In the genomic region with DNA sequence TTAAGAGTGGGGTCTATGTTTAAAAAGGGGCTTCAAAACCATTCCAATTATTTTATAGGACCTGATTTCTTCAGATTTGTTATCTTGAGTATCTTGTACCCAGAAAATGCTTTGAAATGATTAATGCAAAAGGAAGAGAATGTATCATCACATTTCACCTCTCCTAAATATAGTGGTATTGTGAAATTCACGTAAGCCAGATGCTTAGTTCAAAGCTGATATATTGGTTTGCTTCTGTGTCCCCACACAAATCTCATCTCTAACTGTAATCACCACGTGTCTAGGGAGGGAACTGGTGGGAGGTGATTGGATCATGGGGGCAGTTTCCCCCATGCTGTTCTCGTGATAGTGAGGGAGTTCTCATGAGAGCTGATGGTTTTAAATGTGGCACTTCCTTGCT, we compare ENCODE assay signal across 21 cellular contexts.
"Had no signal": no experiment of that assay in that cellular context is flagged by ENCODE, and none has a peak within 500 bp of the region (broad histone marks: within the 10 kb centered on the region; RNA-seq: fewer than 3 reads in every experiment).

No MANE protein-coding gene starts in this region.

- H3K9me3 ChIP-seq: left lung, mucosa of descending colon, right atrium auricular region had no signal

- H3K4me1 ChIP-seq: right atrium auricular region had no signal

- H3K27me3 Mint-ChIP-seq: naive thymus-derived CD8-positive, alpha-beta T cell had no signal

- FAIRE-seq: keratinocyte, small intestine had no signal

- DNase-seq: activated CD4-positive, alpha-beta T cell treated with anti-CD3 and anti-CD28 coated beads, Interleukin-2, amount 50 U/mL, for 4 hours; activated CD4-positive, CD25-positive, alpha-beta regulatory T cell treated with anti-CD3 and anti-CD28 coated beads, Interleukin-2, amount 50 U/mL, for 72 hours; activated effector memory CD4-positive, alpha-beta T cell treated with Interleukin-2 at 50 U/mL for 16 hours; anterior cingulate cortex; brain microvascular endothelial cell; cerebellar nuclear complex; dermis blood vessel endothelial cell; left lung; mammary epithelial cell; mucosa of descending colon; naive thymus-derived CD8-positive, alpha-beta T cell; posterior cingulate gyrus; small intestine; stimulated activated CD4-positive, alpha-beta T cell treated with anti-CD3 and anti-CD28 coated beads, Interleukin-4, amount 100 ng/mL, for 4 hours; stimulated activated CD8-positive, alpha-beta memory T cell treated with anti-CD3 and anti-CD28 coated beads, Interleukin-4, amount 100 ng/mL, for 48 hours; stimulated activated naive CD8-positive, alpha-beta T cell treated with anti-CD3 and anti-CD28 coated beads, Interleukin-15, Interleukin-2, amounts not matched to agents 100 U/mL and 50 U/mL, for 24 hours; T-helper 1 cell; trophoblast cell had no signal

- H3K27ac ChIP-seq: brain microvascular endothelial cell, left lung, right atrium auricular region had no signal

- ATAC-seq: activated naive CD4-positive, alpha-beta T cell treated with anti-CD3 and anti-CD28 coated beads, Interleukin-2, amount 50 U/mL, for 72 hours; left lung; mucosa of descending colon; naive thymus-derived CD8-positive, alpha-beta T cell; stimulated activated naive CD8-positive, alpha-beta T cell treated with anti-CD3 and anti-CD28 coated beads, Interleukin-15, Interleukin-2, amounts not matched to agents 100 U/mL and 50 U/mL, for 24 hours had no signal

- H3K4me3 ChIP-seq: left lung, mucosa of descending colon, right atrium auricular region had no signal

- H3K27ac Mint-ChIP-seq: activated naive CD4-positive, alpha-beta T cell treated with anti-CD3 and anti-CD28 coated beads, Interleukin-2, amount 50 U/mL, for 72 hours had no signal

- H3K27me3 ChIP-seq: brain microvascular endothelial cell, left lung, right atrium auricular region had no signal

- H3K9me3 Mint-ChIP-seq: activated naive CD4-positive, alpha-beta T cell treated with anti-CD3 and anti-CD28 coated beads, Interleukin-2, amount 50 U/mL, for 72 hours; naive thymus-derived CD8-positive, alpha-beta T cell had no signal
